In the genomic region with DNA sequence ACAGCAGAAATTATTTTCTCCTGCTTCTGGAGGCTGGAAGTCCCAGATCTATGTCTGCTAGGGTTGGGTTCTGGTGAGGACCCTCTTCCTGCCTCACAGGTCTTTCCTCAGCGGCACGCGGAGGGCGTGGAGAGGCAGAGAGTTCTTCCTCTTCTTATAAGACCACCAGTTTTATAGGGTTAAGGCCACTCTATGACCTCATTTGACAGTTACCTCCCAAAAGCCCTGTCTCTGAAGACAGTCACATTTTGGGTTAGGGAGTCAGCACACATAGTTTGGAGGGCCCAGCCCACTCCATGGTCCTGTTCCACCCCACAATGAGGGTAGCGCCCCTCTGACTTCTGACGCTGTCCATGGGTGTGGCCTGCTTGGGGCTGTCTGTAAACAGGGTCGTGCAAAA, we compare ENCODE assay signal across 17 cellular contexts. TPM values are rescaled to one million over a fixed set of nuclear protein-coding genes. Genes with fewer than 3 reads are reported as not detected.
DNase-seq lines count a peak whose midpoint lies in the region; ATAC-seq and TF ChIP-seq lines count a peak whose summit lies in the region.
"Had no signal": no experiment of that assay in that cellular context is flagged by ENCODE, and none has a peak within 500 bp of the region (broad histone marks: within the 10 kb centered on the region; RNA-seq: fewer than 3 reads in every experiment).

No MANE protein-coding gene starts in this region.

- H3K4me1 Mint-ChIP-seq in activated CD8-positive, alpha-beta memory T cell treated with anti-CD3 and anti-CD28 coated beads, Interleukin-2, amount 10 ng/mL, durations not matched to agents 7 days and 5 days, result peaks cover 10% of the 10 kb centered on the region
- peaks cover 3% of the 10 kb centered on the region for H3K4me1 Mint-ChIP-seq in osteocyte (ENCODE audit: unreplicated experiment)
- H3K4me1 Mint-ChIP-seq: CD8-positive, alpha-beta memory T cell had no signal

- peaks cover 41% of the 10 kb centered on the region for H3K27me3 Mint-ChIP-seq in activated CD8-positive, alpha-beta memory T cell treated with anti-CD3 and anti-CD28 coated beads, Interleukin-2, amount 10 ng/mL, durations not matched to agents 7 days and 5 days
- H3K27me3 Mint-ChIP-seq in osteocyte (ENCODE audit: unreplicated experiment), result peaks cover 70% of the 10 kb centered on the region

- no peak overlapping the region for H3K27ac Mint-ChIP-seq in activated CD8-positive, alpha-beta memory T cell treated with anti-CD3 and anti-CD28 coated beads, Interleukin-2, amount 10 ng/mL, durations not matched to agents 7 days and 5 days
- no peak overlapping the region for H3K27ac Mint-ChIP-seq in osteocyte (ENCODE audit: unreplicated experiment)
- H3K27ac Mint-ChIP-seq: HFFc6 had no signal

- H3K36me3 Mint-ChIP-seq in activated CD8-positive, alpha-beta memory T cell treated with anti-CD3 and anti-CD28 coated beads, Interleukin-2, amount 10 ng/mL, durations not matched to agents 7 days and 5 days, result no peaks in the 10 kb centered on the region
- no peaks in the 10 kb centered on the region for H3K36me3 Mint-ChIP-seq in osteocyte (ENCODE audit: unreplicated experiment)
- H3K36me3 Mint-ChIP-seq: CD8-positive, alpha-beta memory T cell had no signal

- CTCF ChIA-PET in activated CD8-positive, alpha-beta memory T cell treated with anti-CD3 and anti-CD28 coated beads, Interleukin-2, amount 10 ng/mL, durations not matched to agents 7 days and 5 days (lab: Charles Lee), result no interaction called here

- no peaks in the 10 kb centered on the region for H3K27me3 ChIP-seq in Peyer's patch

- TF ChIP-seq CTCF in Peyer's patch (IDR thresholded peaks at IDR 0.05) (no peak), osteocyte (IDR thresholded peaks at IDR 0.05) (no peak)

- H3K9me3 ChIP-seq in Peyer's patch, result no peaks in the 10 kb centered on the region

- no peaks in the 10 kb centered on the region for H3K36me3 ChIP-seq in Peyer's patch
- H3K36me3 ChIP-seq: BLaER1 had no signal

- H3K4me3 ChIP-seq in Peyer's patch, result no peak overlapping the region
- H3K4me3 ChIP-seq: BLaER1 had no signal

- no peak for ATAC-seq in activated CD8-positive, alpha-beta memory T cell treated with anti-CD3 and anti-CD28 coated beads, Interleukin-2, amount 10 ng/mL, durations not matched to agents 7 days and 5 days

- no peak overlapping the region for H3K4me3 Mint-ChIP-seq in activated CD8-positive, alpha-beta memory T cell treated with anti-CD3 and anti-CD28 coated beads, Interleukin-2, amount 10 ng/mL, durations not matched to agents 7 days and 5 days
- H3K4me3 Mint-ChIP-seq in osteocyte (ENCODE audit: unreplicated experiment), result no peak overlapping the region
- H3K4me3 Mint-ChIP-seq: CD8-positive, alpha-beta memory T cell; HFFc6 had no signal

- intact Hi-C loops in posterior cingulate gyrus (cut with DNase I), result no loop called here

- no peaks in the 10 kb centered on the region for H3K9me3 Mint-ChIP-seq in activated CD8-positive, alpha-beta memory T cell treated with anti-CD3 and anti-CD28 coated beads, Interleukin-2, amount 10 ng/mL, durations not matched to agents 7 days and 5 days (ENCODE audit: low read depth)
- no peaks in the 10 kb centered on the region for H3K9me3 Mint-ChIP-seq in osteocyte (ENCODE audit: unreplicated experiment)
- H3K9me3 Mint-ChIP-seq: CD8-positive, alpha-beta memory T cell; HFFc6 had no signal

- DNase-seq in activated CD8-positive, alpha-beta memory T cell treated with anti-CD3 and anti-CD28 coated beads, Interleukin-2, amount 10 ng/mL, durations not matched to agents 7 days and 5 days, result peak; percentile 35
- no peak for DNase-seq in activated CD8-positive, alpha-beta memory T cell treated with anti-CD3 and anti-CD28 coated beads for 24 hours
- peak in 2 of 3 donors; percentile 18 for DNase-seq in Peyer's patch
- peak; percentile 59 for DNase-seq in osteocyte (ENCODE audit: extremely low spot score, unreplicated experiment)
- DNase-seq in ureter (ENCODE audit: low spot score), result peak; percentile 35
- DNase-seq in NCI-H446 treated with DMSO at 0.1 percent for 48 hours (lab: John Stamatoyannopoulos, UW), result no peak
- DNase-seq in posterior cingulate gyrus, result no peak
- DNase-seq: 8988T; AML-193; Caco-2; CD8-positive, alpha-beta memory T cell; DND-41; GDM1; HCEC 1CT; HFFc6 had no signal

- no peak for TF ChIP-seq POLR2A in Peyer's patch (IDR thresholded peaks at IDR 0.05)

- H3K27ac ChIP-seq in Peyer's patch, result no peak overlapping the region
- H3K27ac ChIP-seq: BLaER1, HL-60 had no signal

- H3K4me1 ChIP-seq in Peyer's patch, result no peaks in the 10 kb centered on the region
- H3K4me1 ChIP-seq: Caco-2 had no signal

RNA-seq across cellular contexts. Expression of a gene that starts 46.7 kb away (rescaled TPM):
- total RNA-seq in activated CD8-positive, alpha-beta memory T cell treated with anti-CD3 and anti-CD28 coated beads, Interleukin-2, amount 10 ng/mL, durations not matched to agents 7 days and 5 days, result 10 to 100 TPM; 33.0 to 38.8 TPM
- 1 to 10 TPM; 1.2 to 8.3 (median 3.5) TPM for total RNA-seq in Peyer's patch
- 4.1 and 6.9 TPM in 2 replicates for total RNA-seq in osteocyte
- 1.7 TPM for total RNA-seq in ureter

RNA-seq across cellular contexts. Expression of a gene that starts 46.8 kb away (rescaled TPM):
- total RNA-seq in activated CD8-positive, alpha-beta memory T cell treated with anti-CD3 and anti-CD28 coated beads, Interleukin-2, amount 10 ng/mL, durations not matched to agents 7 days and 5 days, result 10 to 100 TPM; 58.6 to 64.7 TPM
- total RNA-seq in Peyer's patch (10 to 100 TPM; 36.4 to 90.8 (median 65.4) TPM), osteocyte (38.2 and 39.4 TPM in 2 replicates), ureter (63.6 TPM)

Comparison
In these comparisons a context has a peak if more than half of its experiments do, and no peak if none do; other contexts are left out.
1. DNase-seq: peak in activated CD8-positive, alpha-beta memory T cell treated with anti-CD3 and anti-CD28 coated beads, Interleukin-2, amount 10 ng/mL, durations not matched to agents 7 days and 5 days (single experiment), Peyer's patch (2 of 3), osteocyte (single experiment) and ureter (single experiment); none in activated CD8-positive, alpha-beta memory T cell treated with anti-CD3 and anti-CD28 coated beads for 24 hours (single experiment), NCI-H446 treated with DMSO at 0.1 percent for 48 hours (single experiment) and posterior cingulate gyrus (0 of 10).